ENCODE assay signal across 13 cellular contexts in the genomic region with DNA sequence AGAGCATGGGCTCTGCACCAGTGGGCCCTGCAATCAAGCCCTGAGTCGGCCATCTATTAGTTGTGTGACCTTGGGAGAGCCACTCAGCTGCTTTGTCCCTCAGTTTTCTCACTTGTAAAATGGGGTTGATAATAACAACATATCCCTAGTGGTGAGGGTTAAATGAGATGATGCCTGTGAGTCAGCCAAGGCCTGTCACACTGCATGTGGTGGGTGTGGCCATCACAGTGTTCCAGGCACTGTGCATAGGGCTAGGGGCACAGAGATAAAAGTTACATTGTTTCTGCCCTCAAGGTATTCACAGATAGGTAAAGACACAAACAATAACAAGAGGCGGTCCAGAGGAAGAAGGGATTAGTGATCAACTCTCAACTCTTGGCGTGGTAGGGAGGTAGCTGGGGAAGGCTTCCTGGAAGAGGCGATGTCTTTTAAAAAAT. TPM values are rescaled to one million over a fixed set of nuclear protein-coding genes. Genes with fewer than 3 reads are reported as not detected.
DNase-seq lines count a peak whose midpoint lies in the region; ATAC-seq, FAIRE-seq and TF ChIP-seq lines count a peak whose summit lies in the region.
"Had no signal": no experiment of that assay in that cellular context is flagged by ENCODE, and none has a peak within 500 bp of the region (broad histone marks: within the 10 kb centered on the region; RNA-seq: fewer than 3 reads in every experiment).

No MANE protein-coding gene starts in this region.

- no TSS peak for BruUV-seq in endothelial cell of umbilical vein (replicated peaks; lab: Mats Ljungman, UMichigan)

- H3K27ac ChIP-seq in endothelial cell of umbilical vein (ENCODE audit: insufficient read depth, low read depth, low read length) (no peak overlapping the region), small intestine (ENCODE audit: low read depth in 1 of 2, low read length in 1 of 2) (no peak overlapping the region), caudate nucleus (ENCODE audit: low read depth, low read length) (no peak overlapping the region)
- H3K27ac ChIP-seq: WERI-Rb-1 had no signal

- H3K9ac ChIP-seq in endothelial cell of umbilical vein (replicated peaks; ENCODE audit: extremely low read depth, insufficient read depth, low read length) = no peak overlapping the region

- peaks cover 44% of the 10 kb centered on the region for H3K4me1 ChIP-seq in endothelial cell of umbilical vein (ENCODE audit: control insufficient read depth, extremely low read depth, insufficient read depth, low read length)
- H3K4me1 ChIP-seq in small intestine (ENCODE audit: control insufficient read depth in 2 of 2, insufficient read depth in 1 of 2, low read depth in 1 of 2, low read length in 1 of 2) = no peaks in the 10 kb centered on the region

- POLR2A ChIA-PET in activated CD8-positive, alpha-beta T cell treated with anti-CD3 and anti-CD28 coated beads, Interleukin-2, amount 10 ng/mL, durations not matched to agents 7 days and 5 days (lab: Charles Lee) = no interaction called here
- POLR2A ChIA-PET in activated CD8-positive, alpha-beta T cell treated with anti-CD3 and anti-CD28 coated beads for 36 hours (lab: Charles Lee) = interaction anchor here (0.5 to 1.3 kb wide), 3 partner anchors 19 to 217 kb away, joined by 3 read pairs; partner anchors contain the start of genes RPL4, SMAD6 and ZWILCH
- POLR2A ChIA-PET in endothelial cell of umbilical vein (lab: Charles Lee) = no interaction called here

- peaks cover 33% of the 10 kb centered on the region for H3K79me2 ChIP-seq in endothelial cell of umbilical vein (ENCODE audit: control insufficient read depth, insufficient read depth, low read length)

- no peak for TF ChIP-seq RAD21 in Ishikawa (IDR thresholded peaks at IDR 0.05; ENCODE audit: low read depth)

- no peak for ATAC-seq in activated CD8-positive, alpha-beta T cell treated with anti-CD3 and anti-CD28 coated beads, Interleukin-2, amount 10 ng/mL, durations not matched to agents 7 days and 5 days
- ATAC-seq in activated CD8-positive, alpha-beta T cell treated with anti-CD3 and anti-CD28 coated beads for 36 hours = no peak
- ATAC-seq in HG03571 (IDR thresholded peaks at IDR 0.05; ENCODE audit: unreplicated experiment) = no peak

- no peak overlapping the region for H2AFZ ChIP-seq in endothelial cell of umbilical vein (ENCODE audit: low read depth, low read length)

- no peak for TF ChIP-seq POLR2A in endothelial cell of umbilical vein (IDR thresholded peaks at IDR 0.05; ENCODE audit: low read depth, low read length)

- no peaks in the 10 kb centered on the region for H3K36me3 Mint-ChIP-seq in activated CD8-positive, alpha-beta T cell treated with anti-CD3 and anti-CD28 coated beads, Interleukin-2, amount 10 ng/mL, durations not matched to agents 7 days and 5 days (ENCODE audit: low read depth)
- no peaks in the 10 kb centered on the region for H3K36me3 Mint-ChIP-seq in activated CD8-positive, alpha-beta T cell treated with anti-CD3 and anti-CD28 coated beads for 36 hours (ENCODE audit: low read depth)

- no peaks in the 10 kb centered on the region for H4K20me1 ChIP-seq in endothelial cell of umbilical vein (replicated peaks; ENCODE audit: control insufficient read depth, extremely low read depth, insufficient read depth, low read length)

- H3K36me3 ChIP-seq in endothelial cell of umbilical vein (ENCODE audit: control insufficient read depth in 2 of 2, extremely low read depth in 1 of 2, insufficient read depth in 2 of 2, low read length in 2 of 2) (peaks cover 0 to 13% of the 10 kb centered on the region in 2 experiments), small intestine (ENCODE audit: control insufficient read depth in 2 of 2, insufficient read depth in 2 of 2, low read length in 2 of 2) (no peaks in the 10 kb centered on the region)

- H3K4me3 ChIP-seq in endothelial cell of umbilical vein (replicated peaks in 1 of 3; ENCODE audit: insufficient read depth in 1 of 3, low read depth in 1 of 3, low read length in 3 of 3) (no peak overlapping the region), small intestine (ENCODE audit: low read depth in 1 of 2, low read length in 2 of 2) (no peak overlapping the region)

- peaks cover 6% of the 10 kb centered on the region for H3K27me3 Mint-ChIP-seq in activated CD8-positive, alpha-beta T cell treated with anti-CD3 and anti-CD28 coated beads, Interleukin-2, amount 10 ng/mL, durations not matched to agents 7 days and 5 days (ENCODE audit: low read depth)
- H3K27me3 Mint-ChIP-seq in activated CD8-positive, alpha-beta T cell treated with anti-CD3 and anti-CD28 coated beads for 36 hours = no peaks in the 10 kb centered on the region
- H3K27me3 Mint-ChIP-seq: dendritic cell treated with granulocyte-macrophage colony-stimulating factor and Interleukin-4, amounts not matched to agents 40 ng/mL and 50 ng/mL, for 4 days had no signal

- H3K4me3 Mint-ChIP-seq in activated CD8-positive, alpha-beta T cell treated with anti-CD3 and anti-CD28 coated beads, Interleukin-2, amount 10 ng/mL, durations not matched to agents 7 days and 5 days = no peak overlapping the region
- H3K4me3 Mint-ChIP-seq in activated CD8-positive, alpha-beta T cell treated with anti-CD3 and anti-CD28 coated beads for 36 hours = no peak overlapping the region
- H3K4me3 Mint-ChIP-seq: activated T-cell treated with anti-CD3 and anti-CD28 coated beads, Interleukin-2, amount 50 U/mL, for 4 hours; dendritic cell treated with granulocyte-macrophage colony-stimulating factor and Interleukin-4, amounts not matched to agents 40 ng/mL and 50 ng/mL, for 4 days had no signal

- H3K9me3 ChIP-seq in endothelial cell of umbilical vein (replicated peaks; ENCODE audit: control insufficient read depth, insufficient read depth, low read length) (no peaks in the 10 kb centered on the region), small intestine (ENCODE audit: control insufficient read depth, low read depth) (no peaks in the 10 kb centered on the region)

- 71 to 74% (median 71%) methylated on average over 4 of the region's 4 CpGs for WGBS in small intestine, 3 donors

- peak overlapping the region; percentile 69 for H3K27ac Mint-ChIP-seq in activated CD8-positive, alpha-beta T cell treated with anti-CD3 and anti-CD28 coated beads, Interleukin-2, amount 10 ng/mL, durations not matched to agents 7 days and 5 days
- H3K27ac Mint-ChIP-seq in activated CD8-positive, alpha-beta T cell treated with anti-CD3 and anti-CD28 coated beads for 36 hours = no peak overlapping the region

- H3K4me2 ChIP-seq in endothelial cell of umbilical vein (ENCODE audit: insufficient read depth, low read length) = no peak overlapping the region

- H3K9me1 ChIP-seq in endothelial cell of umbilical vein (replicated peaks; ENCODE audit: control insufficient read depth, extremely low read depth, insufficient read depth, low read length) = no peaks in the 10 kb centered on the region

- no peaks in the 10 kb centered on the region for H3K9me3 Mint-ChIP-seq in activated CD8-positive, alpha-beta T cell treated with anti-CD3 and anti-CD28 coated beads, Interleukin-2, amount 10 ng/mL, durations not matched to agents 7 days and 5 days (ENCODE audit: insufficient read depth)
- H3K9me3 Mint-ChIP-seq in activated CD8-positive, alpha-beta T cell treated with anti-CD3 and anti-CD28 coated beads for 36 hours = no peaks in the 10 kb centered on the region
- H3K9me3 Mint-ChIP-seq: activated T-cell treated with anti-CD3 and anti-CD28 coated beads, Interleukin-2, amount 50 U/mL, for 4 hours; dendritic cell treated with granulocyte-macrophage colony-stimulating factor and Interleukin-4, amounts not matched to agents 40 ng/mL and 50 ng/mL, for 4 days had no signal

- peaks cover 30% of the 10 kb centered on the region for H3K4me1 Mint-ChIP-seq in activated CD8-positive, alpha-beta T cell treated with anti-CD3 and anti-CD28 coated beads, Interleukin-2, amount 10 ng/mL, durations not matched to agents 7 days and 5 days (ENCODE audit: low read depth)
- peaks cover 6% of the 10 kb centered on the region for H3K4me1 Mint-ChIP-seq in activated CD8-positive, alpha-beta T cell treated with anti-CD3 and anti-CD28 coated beads for 36 hours (ENCODE audit: low read depth)

- intact Hi-C loops in activated CD8-positive, alpha-beta T cell treated with anti-CD3 and anti-CD28 coated beads for 36 hours (cut with micrococcal nuclease) = no loop called here
- intact Hi-C loops in endothelial cell of umbilical vein (cut with micrococcal nuclease) = no loop called here

- no peak for TF ChIP-seq CTCF in activated CD8-positive, alpha-beta T cell treated with anti-CD3 and anti-CD28 coated beads for 36 hours (IDR thresholded peaks at IDR 0.05)
- no peak for TF ChIP-seq CTCF in endothelial cell of umbilical vein (IDR thresholded peaks at IDR 0.05; ENCODE audit: extremely low read depth in 1 of 2, insufficient read depth in 1 of 2, low read depth in 1 of 2, low read length in 2 of 2)

- FAIRE-seq in endothelial cell of umbilical vein (lab: Jason Lieb, UNC) (peak; percentile 52), small intestine (lab: Jason Lieb, UNC) (no peak)
- FAIRE-seq: GM18507 had no signal

- dilution Hi-C loops in endothelial cell of umbilical vein (cut with MboI; ENCODE audit: extremely low pct_ligation_motif_present, low sequenced_read_pairs) = no loop called here

- DNase-seq in activated CD8-positive, alpha-beta T cell treated with anti-CD3 and anti-CD28 coated beads, Interleukin-2, amount 10 ng/mL, durations not matched to agents 7 days and 5 days = no peak
- DNase-seq in activated CD8-positive, alpha-beta T cell treated with anti-CD3 and anti-CD28 coated beads for 36 hours = no peak
- DNase-seq in endothelial cell of umbilical vein (ENCODE audit: low read depth, low spot score) = no peak
- DNase-seq in small intestine = peak; percentile 37
- DNase-seq in SK-N-DZ (ENCODE audit: low spot score) = no peak
- no peak for DNase-seq in caudate nucleus (lab: John Stamatoyannopoulos, UW)
- DNase-seq: activated T-cell treated with anti-CD3 and anti-CD28 coated beads, Interleukin-2, amount 50 U/mL, for 4 hours; stimulated activated naive CD4-positive, alpha-beta T cell treated with Interleukin-2 at 50 U/mL for 16 hours; WERI-Rb-1 had no signal

- H3K27me3 ChIP-seq in endothelial cell of umbilical vein (ENCODE audit: control insufficient read depth in 2 of 2, insufficient read depth in 2 of 2, low read length in 2 of 2) (no peaks in the 10 kb centered on the region), small intestine (ENCODE audit: control insufficient read depth in 2 of 2, insufficient read depth in 2 of 2, low read length in 2 of 2) (no peaks in the 10 kb centered on the region)

- TF ChIP-seq EP300 in Ishikawa (IDR thresholded peaks at IDR 0.05; ENCODE audit: borderline replicate concordance) = no peak

- CTCF ChIA-PET in activated CD8-positive, alpha-beta T cell treated with anti-CD3 and anti-CD28 coated beads, Interleukin-2, amount 10 ng/mL, durations not matched to agents 7 days and 5 days (lab: Charles Lee) = interaction anchor here (0.8 kb wide), 1 partner anchor 16 kb away, joined by 3 read pairs; no protein-coding TSS in a partner anchor
- CTCF ChIA-PET in activated CD8-positive, alpha-beta T cell treated with anti-CD3 and anti-CD28 coated beads for 36 hours (lab: Charles Lee) = interaction anchor here (0.8 kb wide), 1 partner anchor 102 kb away, joined by 3 read pairs; no protein-coding TSS in a partner anchor
- CTCF ChIA-PET in endothelial cell of umbilical vein (lab: Charles Lee) = interaction anchor here (2.0 to 3.6 kb wide), 4 partner anchors 12 to 130 kb away, joined by 11 to 19 read pairs (median 14); no protein-coding TSS in a partner anchor

RNA-seq across cellular contexts. Expression of gene SMAD6, which starts 19.5 kb away (rescaled TPM):
- total RNA-seq in activated CD8-positive, alpha-beta T cell treated with anti-CD3 and anti-CD28 coated beads, Interleukin-2, amount 10 ng/mL, durations not matched to agents 7 days and 5 days = 1 to 10 TPM in 1 of 2 experiments, under 1 TPM in 1; 0.97 to 1.2 TPM
- under 1 TPM; 0.25 to 0.41 TPM for total RNA-seq in activated CD8-positive, alpha-beta T cell treated with anti-CD3 and anti-CD28 coated beads for 36 hours
- total RNA-seq in endothelial cell of umbilical vein = 12.4 and 12.5 TPM in 2 replicates
- polyA plus RNA-seq in endothelial cell of umbilical vein (7.3 and 8.8 TPM in 2 replicates), small intestine (10 to 100 TPM in 1 of 3 donors, 1 to 10 TPM in 1, under 1 TPM in 1; 0.89 to 19.5 (median 1.4) TPM)
- 3.5 and 4.0 TPM in 2 replicates for polyA plus RNA-seq in endothelial cell of umbilical vein (2011; cell fraction: cytosol; rRNA removed)
- 22.2 and 24.2 TPM in 2 replicates for polyA plus RNA-seq in endothelial cell of umbilical vein (2011; cell fraction: nucleus; rRNA removed)
- 5.8 and 11.3 TPM in 2 replicates for polyA plus RNA-seq in endothelial cell of umbilical vein (2012)
- polyA minus RNA-seq in endothelial cell of umbilical vein = 28.0 and 29.7 TPM in 2 replicates
- polyA minus RNA-seq in endothelial cell of umbilical vein (2011; cell fraction: cytosol; rRNA and poly(A)+ RNA removed) = 45.7 TPM
- 22.4 and 35.7 TPM in 2 replicates for polyA minus RNA-seq in endothelial cell of umbilical vein (2011; cell fraction: nucleus; rRNA and poly(A)+ RNA removed)
- polyA plus RNA-seq in SK-N-DZ (2014; cell fraction: cytosol; rRNA removed) = 16.9 and 19.4 TPM in 2 replicates
- 21.3 and 35.1 TPM in 2 replicates for polyA plus RNA-seq in SK-N-DZ (2014; cell fraction: nucleus; rRNA removed)
